ENCODE assay signal across 8 cellular contexts in the genomic region with DNA sequence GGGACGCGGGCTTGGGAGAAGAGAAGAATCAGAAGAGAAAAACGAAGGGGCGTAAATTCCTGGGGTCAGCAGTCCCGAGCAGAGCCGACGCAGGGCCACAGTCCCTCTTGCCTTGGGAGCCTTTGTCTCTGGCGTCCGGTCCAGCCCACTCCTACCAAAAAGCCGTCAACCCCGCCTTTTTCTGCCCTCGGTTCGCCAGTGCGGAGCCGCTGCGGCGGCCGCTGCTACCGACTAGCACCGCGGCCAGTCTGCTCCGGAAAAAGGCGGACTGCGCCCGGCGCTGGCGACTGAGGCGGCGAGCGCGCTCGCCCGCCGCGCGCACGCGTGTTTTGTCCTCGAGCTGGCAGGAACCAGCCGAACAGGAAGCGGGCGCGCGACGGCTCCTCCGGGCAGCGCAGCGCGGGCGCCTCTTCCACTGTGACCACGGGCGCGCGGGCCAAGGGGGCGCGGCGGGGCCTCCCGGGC. TPM values are rescaled to one million over a fixed set of nuclear protein-coding genes. Genes with fewer than 3 reads are reported as not detected.
DNase-seq lines count a peak whose midpoint lies in the region; TF ChIP-seq lines count a peak whose summit lies in the region.

No MANE protein-coding gene starts in this region.

- DNase-seq in GM06990 (ENCODE audit: extremely low read depth, insufficient read length): no peak
- no peak for DNase-seq in HAP-1 (ENCODE audit: low spot score in 2 of 2)
- DNase-seq in uterus: no peak
- no peak for DNase-seq in cerebellar cortex (ENCODE audit: low spot score)
- no peak for DNase-seq in putamen (ENCODE audit: low spot score)

- in situ Hi-C loops in HAP-1 (cut with MboI; ENCODE audit: low sequenced_read_pairs): no loop called here

- H3K4me1 ChIP-seq in HAP-1 (peaks cover 20% of the 10 kb centered on the region), OCI-LY3 (ENCODE audit: low read length) (peaks cover 18% of the 10 kb centered on the region), mononuclear cell (ENCODE audit: insufficient read depth, low read length) (peaks cover 44% of the 10 kb centered on the region), uterus (peaks cover 0 to 14% of the 10 kb centered on the region in 2 donors)

- H3K27ac ChIP-seq in OCI-LY3 (ENCODE audit: low read length): peak overlapping the region; percentile 91
- H3K27ac ChIP-seq in cingulate gyrus (ENCODE audit: low read depth, low read length): peak overlapping the region; percentile 93
- H3K27ac ChIP-seq in uterus: peak overlapping the region; percentile 93 to 96

- peak overlapping the region; percentile 76 for H3K4me3 ChIP-seq in GM06990 (replicated peaks; ENCODE audit: low read depth, low read length)
- peak overlapping the region; percentile 90 for H3K4me3 ChIP-seq in HAP-1
- peak overlapping the region; percentile 99 for H3K4me3 ChIP-seq in OCI-LY3 (ENCODE audit: low read length)
- peak overlapping the region; percentile 72 for H3K4me3 ChIP-seq in mononuclear cell (ENCODE audit: low read length)
- peak overlapping the region; percentile 87 to 88 for H3K4me3 ChIP-seq in uterus

- peaks cover 2% of the 10 kb centered on the region for H3K36me3 ChIP-seq in GM06990 (ENCODE audit: control insufficient read depth, insufficient read depth, low read length)
- peaks cover 49% of the 10 kb centered on the region for H3K36me3 ChIP-seq in HAP-1 (replicated peaks)
- H3K36me3 ChIP-seq in OCI-LY3 (replicated peaks; ENCODE audit: low read depth, low read length): peaks cover 53% of the 10 kb centered on the region
- H3K36me3 ChIP-seq in uterus: no peaks in the 10 kb centered on the region

- H3K9ac ChIP-seq in OCI-LY3 (ENCODE audit: low read length): peak overlapping the region; percentile 100

- TF ChIP-seq POLR2A in uterus (IDR thresholded peaks at IDR 0.05): no peak

- intact Hi-C loops in uterus (cut with DNase I; ENCODE audit: low total_unique reads): loop anchor here (2.0 kb wide), 1 partner anchor 55 kb away; no protein-coding TSS in a partner anchor

- TF ChIP-seq CTCF in GM06990 (IDR thresholded peaks at IDR 0.05; ENCODE audit: insufficient read depth, low read length, poor library complexity, severe bottlenecking): no peak
- no peak; the same call in 1 of the 2 replicates for TF ChIP-seq CTCF in OCI-LY3 (IDR thresholded peaks at IDR 0.05; ENCODE audit: low read depth, low read length)
- no peak for TF ChIP-seq CTCF in uterus (IDR thresholded peaks at IDR 0.05)

- H3K4me2 ChIP-seq in OCI-LY3 (ENCODE audit: low read length): peak overlapping the region; percentile 71

- H3K9me3 ChIP-seq in HAP-1: no peaks in the 10 kb centered on the region
- no peaks in the 10 kb centered on the region for H3K9me3 ChIP-seq in OCI-LY3 (ENCODE audit: insufficient read depth, low read length)
- H3K9me3 ChIP-seq in mononuclear cell (ENCODE audit: low read depth, low read length): no peaks in the 10 kb centered on the region
- H3K9me3 ChIP-seq in uterus: no peaks in the 10 kb centered on the region

- peaks cover 55% of the 10 kb centered on the region for H4K20me1 ChIP-seq in OCI-LY3 (ENCODE audit: insufficient read depth, low read length)

- peak overlapping the region; percentile 63; the same call in 1 of the 2 replicates for H2AFZ ChIP-seq in OCI-LY3 (ENCODE audit: low read depth, low read length)

- no peaks in the 10 kb centered on the region for H3K27me3 ChIP-seq in GM06990 (replicated peaks; ENCODE audit: control insufficient read depth, insufficient read depth, low read length)
- H3K27me3 ChIP-seq in HAP-1 (ENCODE audit: low read depth): no peaks in the 10 kb centered on the region
- H3K27me3 ChIP-seq in OCI-LY3 (ENCODE audit: low read depth, low read length): no peaks in the 10 kb centered on the region
- no peaks in the 10 kb centered on the region for H3K27me3 ChIP-seq in mononuclear cell (ENCODE audit: insufficient read depth, low read length)
- no peaks in the 10 kb centered on the region for H3K27me3 ChIP-seq in uterus

- peaks cover 94% of the 10 kb centered on the region for H3K79me2 ChIP-seq in OCI-LY3 (ENCODE audit: low read length)

RNA-seq across cellular contexts. Expression of gene HNRNPDL, which starts 0.5 kb away (rescaled TPM):
- total RNA-seq in mononuclear cell (425 TPM), uterus (100 to 1,000 TPM; 149 to 313 (median 248) TPM)

RNA-seq across cellular contexts. Expression of gene ENOPH1, which starts 0.6 kb away (rescaled TPM):
- total RNA-seq in mononuclear cell (22.9 TPM), uterus (10 to 100 TPM; 20.5 to 40.2 (median 28.3) TPM)

RNA-seq across cellular contexts. Expression of gene HNRNPD, which starts 56.0 kb away (rescaled TPM):
- total RNA-seq in mononuclear cell (86.4 TPM), uterus (100 to 1,000 TPM in 2 of 4 donors, 10 to 100 TPM in 2; 48.7 to 220 (median 102) TPM)
